Comparison of ENCODE assay signal across 8 cellular contexts in genomic region chr4:89299153-89299789, GRCh38. TPM values are rescaled to one million over a fixed set of nuclear protein-coding genes. Genes with fewer than 3 reads are reported as not detected.
A peak's percentile ranks its signal among the peaks of the same experiment; 100 is the strongest.
DNase-seq lines count a peak whose midpoint lies in the region; ATAC-seq and TF ChIP-seq lines count a peak whose summit lies in the region.

No MANE protein-coding gene starts in this region.

- TF ChIP-seq CTCF in MCF 10A (IDR thresholded peaks at IDR 0.05; ENCODE audit: unreplicated experiment), result no peak

- H3K36me3 Mint-ChIP-seq in MCF 10A (ENCODE audit: insufficient read depth, unreplicated experiment), result no peaks in the 10 kb centered on the region
- no peaks in the 10 kb centered on the region for H3K36me3 Mint-ChIP-seq in naive thymus-derived CD8-positive, alpha-beta T cell

- no TSS peak for BruUV-seq in MCF 10A (replicated peaks; lab: Mats Ljungman, UMichigan)

- DNase-seq in DMS53 (lab: John Stamatoyannopoulos, UW) (peak; percentile 64), MCF 10A (ENCODE audit: unreplicated experiment) (no peak), midbrain (lab: John Stamatoyannopoulos, UW) (no peak), AG20443 (ENCODE audit: low spot score) (no peak)
- DNase-seq in naive thymus-derived CD8-positive, alpha-beta T cell, result peak in 2 of 10 donors; percentile 51 to 54
- no peak for DNase-seq in stimulated activated CD4-positive, alpha-beta T cell treated with anti-CD3 and anti-CD28 coated beads, Interleukin-2, amount 100 ng/mL, for 24 hours

- no peak overlapping the region for H3K27ac Mint-ChIP-seq in MCF 10A (ENCODE audit: low read depth, unreplicated experiment)
- H3K27ac Mint-ChIP-seq in naive thymus-derived CD8-positive, alpha-beta T cell, result peak overlapping the region; percentile 81 to 99 (median 97)

- peaks cover 15% of the 10 kb centered on the region for H3K4me1 Mint-ChIP-seq in MCF 10A (ENCODE audit: insufficient read depth, unreplicated experiment)
- H3K4me1 Mint-ChIP-seq in naive thymus-derived CD8-positive, alpha-beta T cell, result peaks cover 28 to 87% (median 78%) of the 10 kb centered on the region in 4 donors

- no peaks in the 10 kb centered on the region for H3K27me3 Mint-ChIP-seq in MCF 10A (ENCODE audit: insufficient read depth, unreplicated experiment)
- peaks cover 0 to 1% (median 0%) of the 10 kb centered on the region in 5 donors for H3K27me3 Mint-ChIP-seq in naive thymus-derived CD8-positive, alpha-beta T cell

- intact Hi-C loops in MCF 10A (cut with micrococcal nuclease), result no loop called here

- CTCF ChIA-PET in MCF 10A (lab: Yijun Ruan, JAX), result interaction anchor here (0.5 to 1.5 kb wide), 3 partner anchors 24 to 448 kb away, joined by 3 read pairs; no protein-coding TSS in a partner anchor

- H3K9me3 Mint-ChIP-seq in MCF 10A (ENCODE audit: unreplicated experiment), result no peaks in the 10 kb centered on the region
- H3K9me3 Mint-ChIP-seq in naive thymus-derived CD8-positive, alpha-beta T cell, result no peaks in the 10 kb centered on the region

- POLR2A ChIA-PET in MCF 10A (lab: Yijun Ruan, JAX), result interaction anchor here (0.6 to 1.0 kb wide), 3 partner anchors 16 to 22 kb away, joined by 3 read pairs; no protein-coding TSS in a partner anchor
- POLR2A ChIA-PET in naive thymus-derived CD8-positive, alpha-beta T cell (lab: Charles Lee), result interaction anchor here (0.8 to 4.2 kb wide), 5 partner anchors 9 to 1015 kb away, joined by 3 to 22 read pairs (median 5); partner anchors contain the start of genes GPRIN3 and PPM1K

- H3K4me3 Mint-ChIP-seq in MCF 10A (ENCODE audit: unreplicated experiment), result peak overlapping the region; percentile 13
- H3K4me3 Mint-ChIP-seq in naive thymus-derived CD8-positive, alpha-beta T cell, result peak overlapping the region; percentile 80 to 97 (median 90)

- ATAC-seq in HG03175 (IDR thresholded peaks at IDR 0.05; ENCODE audit: unreplicated experiment) (peak; percentile 41), esophagus mucosa (no peak)
- peak; percentile 48 to 63 for ATAC-seq in naive thymus-derived CD8-positive, alpha-beta T cell

RNA-seq across cellular contexts. Expression of gene GPRIN3, which starts 8.3 kb away (rescaled TPM):
- not detected in 2 replicates for total RNA-seq in MCF 10A (2022)
- total RNA-seq in naive thymus-derived CD8-positive, alpha-beta T cell, result 1 to 10 TPM; 6.3 to 6.5 TPM
- polyA plus RNA-seq in naive thymus-derived CD8-positive, alpha-beta T cell, result 1 to 10 TPM; 3.3 to 3.7 (median 3.4) TPM
- 0.36 TPM for total RNA-seq in esophagus mucosa
